Comparison of ENCODE assay signal across 23 cellular contexts in the genomic region with DNA sequence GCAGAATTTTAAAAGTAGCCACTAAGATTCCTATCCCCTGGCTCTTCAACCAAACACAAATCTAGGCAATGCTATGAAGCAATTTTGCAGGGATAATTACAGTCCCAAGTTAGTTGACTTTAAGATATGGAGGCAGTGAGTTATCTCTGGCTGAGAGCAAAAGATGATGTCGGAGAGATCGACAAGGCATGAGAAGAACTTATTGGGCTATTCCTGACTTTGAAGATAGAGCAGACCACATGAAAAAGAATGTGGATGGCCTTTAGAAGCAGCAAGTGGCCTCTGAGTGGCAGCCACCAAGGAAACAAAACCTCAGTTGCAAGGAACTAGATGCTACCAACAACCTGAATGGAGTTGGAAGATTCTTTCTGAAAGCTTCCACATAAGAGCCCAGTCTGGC.
"Had no signal": no experiment of that assay in that cellular context is flagged by ENCODE, and none has a peak within 500 bp of the region (broad histone marks: within the 10 kb centered on the region; RNA-seq: fewer than 3 reads in every experiment).

No MANE protein-coding gene starts in this region.

- H3K9me3 Mint-ChIP-seq: dendritic cell treated with granulocyte-macrophage colony-stimulating factor and Interleukin-4, amounts not matched to agents 40 ng/mL and 50 ng/mL, for 4 days; effector memory CD8-positive, alpha-beta T cell; naive B cell; nephron; type B pancreatic cell had no signal

- H3K4me1 Mint-ChIP-seq: nephron had no signal

- H3K36me3 ChIP-seq: esophagus squamous epithelium, stomach, thoracic aorta had no signal

- H3K36me3 Mint-ChIP-seq: naive B cell, type B pancreatic cell had no signal

- H3K4me3 Mint-ChIP-seq: dendritic cell treated with granulocyte-macrophage colony-stimulating factor and Interleukin-4, amounts not matched to agents 40 ng/mL and 50 ng/mL, for 4 days; effector memory CD8-positive, alpha-beta T cell; naive B cell; nephron; type B pancreatic cell had no signal

- FAIRE-seq: colon, islet of Langerhans, urothelium cell line had no signal

- H3K27me3 Mint-ChIP-seq: naive B cell, type B pancreatic cell had no signal

- ATAC-seq: effector memory CD8-positive, alpha-beta T cell; sciatic nerve had no signal

- H3K27ac ChIP-seq: epithelial cell of prostate, esophagus squamous epithelium, skin epidermis, stomach, thoracic aorta had no signal

- H3K9me3 ChIP-seq: esophagus squamous epithelium, stomach, thoracic aorta had no signal

- H3K4me3 ChIP-seq: esophagus squamous epithelium, skin epidermis, stomach, thoracic aorta had no signal

- DNase-seq: effector memory CD8-positive, alpha-beta T cell; esophagus squamous epithelium; foreskin melanocyte; head of caudate nucleus; hypothalamus; kidney glomerular epithelial cell; mesendoderm; naive B cell; stimulated activated CD4-positive, alpha-beta T cell treated with anti-CD3 and anti-CD28 coated beads, Interleukin-2, amount 100 ng/mL, for 24 hours; stimulated activated CD4-positive, alpha-beta T cell treated with anti-CD3 and anti-CD28 coated beads, Interleukin-4, amount 100 ng/mL, for 4 hours; stimulated activated naive CD4-positive, alpha-beta T cell; stomach; substantia nigra had no signal

- H3K4me1 ChIP-seq: esophagus squamous epithelium, stomach had no signal

- H3K27ac Mint-ChIP-seq: dendritic cell treated with granulocyte-macrophage colony-stimulating factor and Interleukin-4, amounts not matched to agents 40 ng/mL and 50 ng/mL, for 4 days; effector memory CD8-positive, alpha-beta T cell; nephron; type B pancreatic cell had no signal

- H3K27me3 ChIP-seq: esophagus squamous epithelium, stomach had no signal
